8 cellular contexts compared by ENCODE assay signal in genomic region chr14:49497725-49498348, GRCh38.
DNase-seq lines count a peak whose midpoint lies in the region; ATAC-seq and TF ChIP-seq lines count a peak whose summit lies in the region.

No MANE protein-coding gene starts in this region.

- DNase-seq in CD1c-positive myeloid dendritic cell (ENCODE audit: extremely low spot score) (peak; percentile 73), NCI-H146 treated with DMSO at 0.1 percent for 48 hours (lab: John Stamatoyannopoulos, UW; ENCODE audit: unreplicated experiment) (peak; percentile 32), SKM-1 treated with dmso at 0.1 percent for 144 hours (lab: John Stamatoyannopoulos, UW; ENCODE audit: unreplicated experiment) (peak; percentile 15), neural crest cell (ENCODE audit: low read depth, low spot score) (no peak), posterior cingulate gyrus (no peak)

- H3K4me3 Mint-ChIP-seq in neural crest cell: no peak overlapping the region

- H3K9me3 Mint-ChIP-seq in neural crest cell: no peaks in the 10 kb centered on the region

- H3K4me1 Mint-ChIP-seq in neural crest cell: no peaks in the 10 kb centered on the region

- no peaks in the 10 kb centered on the region for H3K36me3 Mint-ChIP-seq in neural crest cell (ENCODE audit: low read depth)

- intact Hi-C loops in posterior cingulate gyrus (cut with DNase I): no loop called here

- TF ChIP-seq CTCF in neural crest cell (conservative IDR thresholded peaks at IDR 0.05): peak; percentile 88

- H3K27ac Mint-ChIP-seq in neural crest cell (ENCODE audit: unreplicated experiment): no peak overlapping the region

- H3K27me3 Mint-ChIP-seq in neural crest cell (ENCODE audit: low read depth): no peaks in the 10 kb centered on the region

- ATAC-seq in GM18519 (IDR thresholded peaks at IDR 0.05; ENCODE audit: low FRiP score, unreplicated experiment): peak; percentile 88
- peak; percentile 81 for ATAC-seq in HG02943 (IDR thresholded peaks at IDR 0.05; ENCODE audit: low read depth, unreplicated experiment)
- peak; percentile 77 for ATAC-seq in esophagus mucosa

Comparison
In these comparisons a context has a peak if more than half of its experiments do, and no peak if none do; other contexts are left out.
1. DNase-seq: peak in CD1c-positive myeloid dendritic cell (single experiment), NCI-H146 treated with DMSO at 0.1 percent for 48 hours (single experiment) and SKM-1 treated with dmso at 0.1 percent for 144 hours (single experiment); none in neural crest cell (single experiment) and posterior cingulate gyrus (0 of 10).
2. Peak in every context shown above with its lines, with median percentiles within 50 percentile points of each other: ATAC-seq.